ENCODE assay signal across 15 cellular contexts in the genomic region with DNA sequence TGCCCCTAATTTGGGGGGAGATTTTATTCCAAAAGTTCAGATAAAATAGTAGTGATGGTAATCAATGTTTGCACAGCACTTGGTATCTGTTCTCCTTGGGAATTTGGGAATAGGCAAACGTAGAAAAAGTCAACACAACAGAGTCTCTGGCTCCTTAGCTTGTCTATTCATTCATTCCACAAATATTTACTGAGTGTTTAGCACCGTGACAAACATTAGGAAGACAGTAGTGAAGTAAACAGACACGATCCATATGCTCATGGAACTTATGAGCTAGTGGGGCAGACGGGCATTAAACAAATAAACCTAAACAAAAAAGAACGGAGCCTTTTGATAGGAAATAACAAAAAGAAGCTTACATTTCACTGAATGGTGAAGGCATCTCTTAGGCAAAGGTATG.
"Had no signal": no experiment of that assay in that cellular context is flagged by ENCODE, and none has a peak within 500 bp of the region (broad histone marks: within the 10 kb centered on the region; RNA-seq: fewer than 3 reads in every experiment).

No MANE protein-coding gene starts in this region.

- H3K27me3 ChIP-seq: neural progenitor cell, ovary had no signal

- H3K27ac ChIP-seq: left ventricle myocardium inferior, lower lobe of right lung, neural progenitor cell, ovary had no signal

- DNase-seq: foreskin melanocyte; glutamatergic neuron; kidney; left cardiac atrium; left ventricle myocardium inferior; lower lobe of right lung; midbrain; nucleus accumbens; ovary; right cardiac atrium; small intestine; stimulated activated CD4-positive, alpha-beta T cell treated with anti-CD3 and anti-CD28 coated beads, Interleukin-12 subunit alpha, Interleukin-12 subunit beta, amount 100 ng/mL, for 4 hours; stimulated activated naive CD4-positive, alpha-beta T cell treated with Interleukin-2 at 50 U/mL for 16 hours; trophoblast cell had no signal

- H3K36me3 ChIP-seq: left ventricle myocardium inferior, lower lobe of right lung, neural progenitor cell, ovary had no signal

- H3K4me1 ChIP-seq: left ventricle myocardium inferior, lower lobe of right lung, neural progenitor cell had no signal

- H3K4me3 ChIP-seq: left ventricle myocardium inferior, lower lobe of right lung, neural progenitor cell, ovary had no signal

- H3K9me3 ChIP-seq: lower lobe of right lung, ovary had no signal
